20 cellular contexts compared by ENCODE assay signal in genomic region chr6:35084041-35084491, GRCh38. TPM values are rescaled to one million over a fixed set of nuclear protein-coding genes. Genes with fewer than 3 reads are reported as not detected.
DNase-seq lines count a peak whose midpoint lies in the region; ATAC-seq and TF ChIP-seq lines count a peak whose summit lies in the region.
"Had no signal": no experiment of that assay in that cellular context is flagged by ENCODE, and none has a peak within 500 bp of the region (broad histone marks: within the 10 kb centered on the region; RNA-seq: fewer than 3 reads in every experiment).

No MANE protein-coding gene starts in this region.

- H3K27ac Mint-ChIP-seq in activated naive CD4-positive, alpha-beta T cell treated with anti-CD3 and anti-CD28 coated beads for 36 hours = no peak overlapping the region
- H3K27ac Mint-ChIP-seq: CD8-positive, alpha-beta T cell; stimulated activated effector memory CD8-positive, alpha-beta T cell treated with anti-CD3 and anti-CD28 coated beads, Interleukin-12 subunit alpha, Interleukin-12 subunit beta, amount 100 ng/mL, for 72 hours had no signal

- H3K36me3 Mint-ChIP-seq in activated naive CD4-positive, alpha-beta T cell treated with anti-CD3 and anti-CD28 coated beads for 36 hours (ENCODE audit: low read depth) = peaks cover 18% of the 10 kb centered on the region

- H3K9me3 Mint-ChIP-seq in activated naive CD4-positive, alpha-beta T cell treated with anti-CD3 and anti-CD28 coated beads for 36 hours = no peaks in the 10 kb centered on the region
- H3K9me3 Mint-ChIP-seq: CD8-positive, alpha-beta T cell; stimulated activated effector memory CD8-positive, alpha-beta T cell treated with anti-CD3 and anti-CD28 coated beads, Interleukin-12 subunit alpha, Interleukin-12 subunit beta, amount 100 ng/mL, for 72 hours had no signal

- intact Hi-C loops in posterior vena cava (cut with DNase I) (no loop called here), left lung (cut with DNase I) (no loop called here)
- intact Hi-C loops in activated naive CD4-positive, alpha-beta T cell treated with anti-CD3 and anti-CD28 coated beads for 36 hours (cut with micrococcal nuclease) = no loop called here

- peak overlapping the region; percentile 46 for H3K27ac ChIP-seq in RWPE1
- no peak overlapping the region for H3K27ac ChIP-seq in left lung
- H3K27ac ChIP-seq: left ventricle myocardium inferior, upper lobe of left lung had no signal

- TF ChIP-seq CTCF in RWPE1 (conservative IDR thresholded peaks at IDR 0.05; ENCODE audit: low read depth) (no peak), left lung (IDR thresholded peaks at IDR 0.05) (no peak)

- H3K27me3 Mint-ChIP-seq in activated naive CD4-positive, alpha-beta T cell treated with anti-CD3 and anti-CD28 coated beads for 36 hours (ENCODE audit: low read depth) = no peaks in the 10 kb centered on the region
- H3K27me3 Mint-ChIP-seq: progenitor cell of endocrine pancreas had no signal

- POLR2A ChIA-PET in RWPE1 (lab: Yijun Ruan, JAX; ENCODE audit: low non-redundant PET) = no interaction called here

- no peak overlapping the region for H3K4me3 Mint-ChIP-seq in activated naive CD4-positive, alpha-beta T cell treated with anti-CD3 and anti-CD28 coated beads for 36 hours
- H3K4me3 Mint-ChIP-seq: CD8-positive, alpha-beta T cell; stimulated activated effector memory CD8-positive, alpha-beta T cell treated with anti-CD3 and anti-CD28 coated beads, Interleukin-12 subunit alpha, Interleukin-12 subunit beta, amount 100 ng/mL, for 72 hours had no signal

- peaks cover 0 to 10% of the 10 kb centered on the region in 2 donors for H3K4me1 ChIP-seq in left lung

- H3K9me3 ChIP-seq in left lung = no peaks in the 10 kb centered on the region
- H3K9me3 ChIP-seq: left ventricle myocardium inferior, upper lobe of left lung had no signal

- no peaks in the 10 kb centered on the region for H3K4me1 Mint-ChIP-seq in activated naive CD4-positive, alpha-beta T cell treated with anti-CD3 and anti-CD28 coated beads for 36 hours (ENCODE audit: low read depth)
- H3K4me1 Mint-ChIP-seq: stimulated activated effector memory CD8-positive, alpha-beta T cell treated with anti-CD3 and anti-CD28 coated beads, Interleukin-12 subunit alpha, Interleukin-12 subunit beta, amount 100 ng/mL, for 72 hours had no signal

- peaks cover 0 to 98% of the 10 kb centered on the region in 2 donors for H3K36me3 ChIP-seq in left lung

- ATAC-seq in left lung = no peak
- ATAC-seq: CD8-positive, alpha-beta T cell; stimulated activated effector memory CD8-positive, alpha-beta T cell treated with anti-CD3 and anti-CD28 coated beads, Interleukin-12 subunit alpha, Interleukin-12 subunit beta, amount 100 ng/mL, for 72 hours had no signal

- peak; percentile 12 for DNase-seq in 8988T
- no peak for DNase-seq in RWPE1 (ENCODE audit: low spot score)
- peak; percentile 5 for DNase-seq in iPS-NIHi11 (ENCODE audit: low spot score)
- peak; percentile 70 for DNase-seq in posterior vena cava (ENCODE audit: low spot score)
- no peak for DNase-seq in NCI-H524 treated with DMSO at 0.1 percent for 48 hours (lab: John Stamatoyannopoulos, UW)
- no peak for DNase-seq in activated naive CD4-positive, alpha-beta T cell treated with anti-CD3 and anti-CD28 coated beads for 36 hours
- no peak for DNase-seq in left lung
- no peak for DNase-seq in NCI-H345 (lab: John Stamatoyannopoulos, UW)
- DNase-seq: activated CD8-positive, alpha-beta memory T cell treated with anti-CD3 and anti-CD28 coated beads for 24 hours; effector CD8-positive, alpha-beta T cell; left ventricle myocardium inferior; MM.1S; NCI-H1694 treated with DMSO at 0.1 percent for 48 hours; NCI-H510A; T-helper 1 cell; upper lobe of left lung had no signal

- H3K4me3 ChIP-seq in left lung = no peak overlapping the region
- H3K4me3 ChIP-seq: left ventricle myocardium inferior, upper lobe of left lung had no signal

- CTCF ChIA-PET in RWPE1 (lab: Yijun Ruan, JAX) = no interaction called here
- CTCF ChIA-PET in activated naive CD4-positive, alpha-beta T cell treated with anti-CD3 and anti-CD28 coated beads for 36 hours (lab: Charles Lee) = no interaction called here

- H3K27me3 ChIP-seq in left lung = no peaks in the 10 kb centered on the region
- H3K27me3 ChIP-seq: upper lobe of left lung had no signal

RNA-seq across cellular contexts. Expression of gene TCP11, which starts 57.1 kb away (rescaled TPM):
- not detected for total RNA-seq in posterior vena cava
- total RNA-seq in activated naive CD4-positive, alpha-beta T cell treated with anti-CD3 and anti-CD28 coated beads for 36 hours = not detected
- total RNA-seq in left lung = under 1 TPM in 1 of 2 donors, not detected in 1; 0.35 TPM
- total RNA-seq: CD8-positive, alpha-beta T cell; left ventricle myocardium inferior; progenitor cell of endocrine pancreas; Right ventricle myocardium superior had no signal

Comparison
In these comparisons a context has a peak if more than half of its experiments do, and no peak if none do; other contexts are left out.
1. DNase-seq: peak in 8988T (single experiment), iPS-NIHi11 (single experiment) and posterior vena cava (single experiment); none in RWPE1 (single experiment), NCI-H524 treated with DMSO at 0.1 percent for 48 hours (single experiment), activated naive CD4-positive, alpha-beta T cell treated with anti-CD3 and anti-CD28 coated beads for 36 hours (single experiment), left lung (0 of 2) and NCI-H345 (single experiment).